In the genomic region with DNA sequence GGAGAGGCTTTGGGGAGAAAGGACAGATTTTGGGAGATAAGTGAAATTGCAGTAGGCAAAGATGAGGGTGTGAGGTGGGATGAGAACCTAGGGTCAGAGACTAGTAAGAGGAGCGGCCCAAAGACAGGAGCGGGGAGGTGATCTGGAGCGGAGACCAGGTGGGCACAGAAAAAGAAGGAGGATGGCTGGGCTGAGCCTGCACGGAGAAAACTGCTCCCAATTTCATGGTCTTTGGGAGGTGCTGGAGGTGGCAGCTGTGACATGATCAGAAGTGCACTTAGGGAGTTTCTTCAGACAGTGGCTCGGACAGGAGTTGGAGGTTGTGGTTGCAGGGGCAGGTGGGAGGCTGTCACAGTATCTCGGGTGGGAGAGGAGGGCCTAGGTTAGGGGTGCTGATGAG, we compare ENCODE assay signal across 1 cellular context.
TF ChIP-seq lines count a peak whose summit lies in the region.

No MANE protein-coding gene starts in this region.

TF ChIP-seq in H1, 55 proteins besides CTCF, POLR2A, EP300 and RAD21 (continued from another document):
- TF ChIP-seq, protein P1, sequence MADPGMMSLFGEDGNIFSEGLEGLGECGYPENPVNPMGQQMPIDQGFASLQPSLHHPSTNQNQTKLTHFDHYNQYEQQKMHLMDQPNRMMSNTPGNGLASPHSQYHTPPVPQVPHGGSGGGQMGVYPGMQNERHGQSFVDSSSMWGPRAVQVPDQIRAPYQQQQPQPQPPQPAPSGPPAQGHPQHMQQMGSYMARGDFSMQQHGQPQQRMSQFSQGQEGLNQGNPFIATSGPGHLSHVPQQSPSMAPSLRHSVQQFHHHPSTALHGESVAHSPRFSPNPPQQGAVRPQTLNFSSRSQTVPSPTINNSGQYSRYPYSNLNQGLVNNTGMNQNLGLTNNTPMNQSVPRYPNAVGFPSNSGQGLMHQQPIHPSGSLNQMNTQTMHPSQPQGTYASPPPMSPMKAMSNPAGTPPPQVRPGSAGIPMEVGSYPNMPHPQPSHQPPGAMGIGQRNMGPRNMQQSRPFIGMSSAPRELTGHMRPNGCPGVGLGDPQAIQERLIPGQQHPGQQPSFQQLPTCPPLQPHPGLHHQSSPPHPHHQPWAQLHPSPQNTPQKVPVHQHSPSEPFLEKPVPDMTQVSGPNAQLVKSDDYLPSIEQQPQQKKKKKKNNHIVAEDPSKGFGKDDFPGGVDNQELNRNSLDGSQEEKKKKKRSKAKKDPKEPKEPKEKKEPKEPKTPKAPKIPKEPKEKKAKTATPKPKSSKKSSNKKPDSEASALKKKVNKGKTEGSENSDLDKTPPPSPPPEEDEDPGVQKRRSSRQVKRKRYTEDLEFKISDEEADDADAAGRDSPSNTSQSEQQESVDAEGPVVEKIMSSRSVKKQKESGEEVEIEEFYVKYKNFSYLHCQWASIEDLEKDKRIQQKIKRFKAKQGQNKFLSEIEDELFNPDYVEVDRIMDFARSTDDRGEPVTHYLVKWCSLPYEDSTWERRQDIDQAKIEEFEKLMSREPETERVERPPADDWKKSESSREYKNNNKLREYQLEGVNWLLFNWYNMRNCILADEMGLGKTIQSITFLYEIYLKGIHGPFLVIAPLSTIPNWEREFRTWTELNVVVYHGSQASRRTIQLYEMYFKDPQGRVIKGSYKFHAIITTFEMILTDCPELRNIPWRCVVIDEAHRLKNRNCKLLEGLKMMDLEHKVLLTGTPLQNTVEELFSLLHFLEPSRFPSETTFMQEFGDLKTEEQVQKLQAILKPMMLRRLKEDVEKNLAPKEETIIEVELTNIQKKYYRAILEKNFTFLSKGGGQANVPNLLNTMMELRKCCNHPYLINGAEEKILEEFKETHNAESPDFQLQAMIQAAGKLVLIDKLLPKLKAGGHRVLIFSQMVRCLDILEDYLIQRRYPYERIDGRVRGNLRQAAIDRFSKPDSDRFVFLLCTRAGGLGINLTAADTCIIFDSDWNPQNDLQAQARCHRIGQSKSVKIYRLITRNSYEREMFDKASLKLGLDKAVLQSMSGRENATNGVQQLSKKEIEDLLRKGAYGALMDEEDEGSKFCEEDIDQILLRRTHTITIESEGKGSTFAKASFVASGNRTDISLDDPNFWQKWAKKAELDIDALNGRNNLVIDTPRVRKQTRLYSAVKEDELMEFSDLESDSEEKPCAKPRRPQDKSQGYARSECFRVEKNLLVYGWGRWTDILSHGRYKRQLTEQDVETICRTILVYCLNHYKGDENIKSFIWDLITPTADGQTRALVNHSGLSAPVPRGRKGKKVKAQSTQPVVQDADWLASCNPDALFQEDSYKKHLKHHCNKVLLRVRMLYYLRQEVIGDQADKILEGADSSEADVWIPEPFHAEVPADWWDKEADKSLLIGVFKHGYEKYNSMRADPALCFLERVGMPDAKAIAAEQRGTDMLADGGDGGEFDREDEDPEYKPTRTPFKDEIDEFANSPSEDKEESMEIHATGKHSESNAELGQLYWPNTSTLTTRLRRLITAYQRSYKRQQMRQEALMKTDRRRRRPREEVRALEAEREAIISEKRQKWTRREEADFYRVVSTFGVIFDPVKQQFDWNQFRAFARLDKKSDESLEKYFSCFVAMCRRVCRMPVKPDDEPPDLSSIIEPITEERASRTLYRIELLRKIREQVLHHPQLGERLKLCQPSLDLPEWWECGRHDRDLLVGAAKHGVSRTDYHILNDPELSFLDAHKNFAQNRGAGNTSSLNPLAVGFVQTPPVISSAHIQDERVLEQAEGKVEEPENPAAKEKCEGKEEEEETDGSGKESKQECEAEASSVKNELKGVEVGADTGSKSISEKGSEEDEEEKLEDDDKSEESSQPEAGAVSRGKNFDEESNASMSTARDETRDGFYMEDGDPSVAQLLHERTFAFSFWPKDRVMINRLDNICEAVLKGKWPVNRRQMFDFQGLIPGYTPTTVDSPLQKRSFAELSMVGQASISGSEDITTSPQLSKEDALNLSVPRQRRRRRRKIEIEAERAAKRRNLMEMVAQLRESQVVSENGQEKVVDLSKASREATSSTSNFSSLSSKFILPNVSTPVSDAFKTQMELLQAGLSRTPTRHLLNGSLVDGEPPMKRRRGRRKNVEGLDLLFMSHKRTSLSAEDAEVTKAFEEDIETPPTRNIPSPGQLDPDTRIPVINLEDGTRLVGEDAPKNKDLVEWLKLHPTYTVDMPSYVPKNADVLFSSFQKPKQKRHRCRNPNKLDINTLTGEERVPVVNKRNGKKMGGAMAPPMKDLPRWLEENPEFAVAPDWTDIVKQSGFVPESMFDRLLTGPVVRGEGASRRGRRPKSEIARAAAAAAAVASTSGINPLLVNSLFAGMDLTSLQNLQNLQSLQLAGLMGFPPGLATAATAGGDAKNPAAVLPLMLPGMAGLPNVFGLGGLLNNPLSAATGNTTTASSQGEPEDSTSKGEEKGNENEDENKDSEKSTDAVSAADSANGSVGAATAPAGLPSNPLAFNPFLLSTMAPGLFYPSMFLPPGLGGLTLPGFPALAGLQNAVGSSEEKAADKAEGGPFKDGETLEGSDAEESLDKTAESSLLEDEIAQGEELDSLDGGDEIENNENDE (IDR thresholded peaks at IDR 0.05; ENCODE audit: insufficient replicate concordance, low read length): no peak
- TF ChIP-seq POLR2AphosphoS5 (IDR thresholded peaks at IDR 0.05; ENCODE audit: low read depth, low read length): no peak
- TF ChIP-seq SAP30 (IDR thresholded peaks at IDR 0.05; ENCODE audit: insufficient read depth, insufficient replicate concordance, low read length): no peak
TF ChIP-seq in H1: peak in this region for 0.
